30 cellular contexts compared by ENCODE assay signal in genomic region chr19:9735986-9736385, GRCh38.
"Had no signal": no experiment of that assay in that cellular context is flagged by ENCODE, and none has a peak within 500 bp of the region (broad histone marks: within the 10 kb centered on the region; RNA-seq: fewer than 3 reads in every experiment).

No MANE protein-coding gene starts in this region.

- H3K36me3 Mint-ChIP-seq: activated CD8-positive, alpha-beta memory T cell treated with anti-CD3 and anti-CD28 coated beads, Interleukin-2, amount 10 ng/mL, durations not matched to agents 7 days and 5 days; activated naive CD4-positive, alpha-beta T cell treated with anti-CD3 and anti-CD28 coated beads, Interleukin-2, amount 10 ng/mL, durations not matched to agents 7 days and 5 days; brain had no signal

- ATAC-seq: activated CD8-positive, alpha-beta memory T cell treated with anti-CD3 and anti-CD28 coated beads, Interleukin-2, amount 10 ng/mL, durations not matched to agents 7 days and 5 days; activated naive CD8-positive, alpha-beta T cell treated with anti-CD3 and anti-CD28 coated beads, Interleukin-2, amount 50 U/mL, for 24 hours had no signal

- DNase-seq: activated B cell treated with CpG ODN at 0.5 μM for 24 hours; activated CD4-positive, alpha-beta memory T cell treated with anti-CD3 and anti-CD28 coated beads, Interleukin-2, amount 10 ng/mL, durations not matched to agents 7 days and 5 days; activated CD4-positive, alpha-beta T cell treated with anti-CD3 and anti-CD28 coated beads for 1 hour; activated CD4-positive, alpha-beta T cell treated with anti-CD3 and anti-CD28 coated beads for 48 hours; activated CD8-positive, alpha-beta memory T cell treated with anti-CD3 and anti-CD28 coated beads for 24 hours; activated CD8-positive, alpha-beta memory T cell treated with anti-CD3 and anti-CD28 coated beads, Interleukin-2, amount 10 ng/mL, durations not matched to agents 7 days and 5 days; activated CD8-positive, alpha-beta memory T cell treated with anti-CD3 and anti-CD28 coated beads, Interleukin-2, amount 50 U/mL, for 48 hours; activated effector memory CD4-positive, alpha-beta T cell treated with Interleukin-2 at 50 U/mL for 16 hours; activated naive CD4-positive, alpha-beta T cell treated with anti-CD3 and anti-CD28 coated beads, Interleukin-2, amount 10 ng/mL, durations not matched to agents 7 days and 5 days; activated naive CD8-positive, alpha-beta T cell treated with anti-CD3 and anti-CD28 coated beads, Interleukin-2, amount 50 U/mL, for 24 hours; activated T-cell treated with anti-CD3 and anti-CD28 coated beads, Interleukin-2, amount 50 U/mL, for 48 hours; anterior cingulate cortex; caudate nucleus; Kasumi-1; MG63; NCI-H1048; NCI-H1105 treated with DMSO at 0.1 percent for 48 hours; NCI-H1436; NCI-H1694; NCI-H2029; NCI-H345; NCI-H524 treated with DMSO at 0.1 percent for 48 hours; OCI-M1; SHP77 treated with DMSO at 0.1 percent for 48 hours; SK-N-SH had no signal

- H3K4me1 ChIP-seq: SJSA1 had no signal

- H3K36me3 ChIP-seq: MG63, SJSA1 had no signal

- H3K27me3 ChIP-seq: MG63, SJSA1 had no signal

- H3K4me1 Mint-ChIP-seq: activated B cell treated with CpG ODN at 0.5 μM for 24 hours; activated CD4-positive, alpha-beta memory T cell treated with anti-CD3 and anti-CD28 coated beads, Interleukin-2, amount 10 ng/mL, durations not matched to agents 7 days and 5 days; activated CD8-positive, alpha-beta memory T cell treated with anti-CD3 and anti-CD28 coated beads, Interleukin-2, amount 10 ng/mL, durations not matched to agents 7 days and 5 days; activated naive CD4-positive, alpha-beta T cell treated with anti-CD3 and anti-CD28 coated beads, Interleukin-2, amount 10 ng/mL, durations not matched to agents 7 days and 5 days; activated naive CD8-positive, alpha-beta T cell treated with anti-CD3 and anti-CD28 coated beads, Interleukin-2, amount 50 U/mL, for 24 hours; brain had no signal

- H3K4me2 ChIP-seq: SK-N-SH had no signal

- H3K9me3 ChIP-seq: SK-N-SH had no signal

- H3K9ac ChIP-seq: SK-N-SH had no signal

- H3K27me3 Mint-ChIP-seq: activated B cell treated with CpG ODN at 0.5 μM for 24 hours; activated CD4-positive, alpha-beta memory T cell treated with anti-CD3 and anti-CD28 coated beads, Interleukin-2, amount 10 ng/mL, durations not matched to agents 7 days and 5 days; activated CD8-positive, alpha-beta memory T cell treated with anti-CD3 and anti-CD28 coated beads, Interleukin-2, amount 10 ng/mL, durations not matched to agents 7 days and 5 days; activated naive CD4-positive, alpha-beta T cell treated with anti-CD3 and anti-CD28 coated beads, Interleukin-2, amount 10 ng/mL, durations not matched to agents 7 days and 5 days; activated naive CD8-positive, alpha-beta T cell; brain had no signal

- H3K4me3 ChIP-seq: MG63, SJSA1 had no signal

- H3K4me3 Mint-ChIP-seq: activated B cell treated with CpG ODN at 0.5 μM for 24 hours; activated CD4-positive, alpha-beta memory T cell treated with anti-CD3 and anti-CD28 coated beads, Interleukin-2, amount 10 ng/mL, durations not matched to agents 7 days and 5 days; activated CD8-positive, alpha-beta memory T cell treated with anti-CD3 and anti-CD28 coated beads, Interleukin-2, amount 10 ng/mL, durations not matched to agents 7 days and 5 days; activated naive CD4-positive, alpha-beta T cell treated with anti-CD3 and anti-CD28 coated beads, Interleukin-2, amount 10 ng/mL, durations not matched to agents 7 days and 5 days; activated naive CD8-positive, alpha-beta T cell; activated naive CD8-positive, alpha-beta T cell treated with anti-CD3 and anti-CD28 coated beads, Interleukin-2, amount 50 U/mL, for 24 hours; brain; T-helper 1 cell treated with Interleukin-12 subunit alpha and Interleukin-12 subunit beta and Interleukin-4 antibody, amounts not matched to agents 30 μg/mL and 1 μg/mL, for 36 hours; T-helper 2 cell treated with Interferon-gamma antibody and Interleukin-4, amounts not matched to agents 5 μg/mL and 100 μg/mL, for 36 hours had no signal

- H3K9me2 ChIP-seq: SK-N-SH had no signal

- H3K27ac Mint-ChIP-seq: activated B cell treated with CpG ODN at 0.5 μM for 24 hours; activated CD4-positive, alpha-beta memory T cell treated with anti-CD3 and anti-CD28 coated beads, Interleukin-2, amount 10 ng/mL, durations not matched to agents 7 days and 5 days; activated CD8-positive, alpha-beta memory T cell treated with anti-CD3 and anti-CD28 coated beads, Interleukin-2, amount 10 ng/mL, durations not matched to agents 7 days and 5 days; activated naive CD4-positive, alpha-beta T cell treated with anti-CD3 and anti-CD28 coated beads, Interleukin-2, amount 10 ng/mL, durations not matched to agents 7 days and 5 days; activated naive CD8-positive, alpha-beta T cell; activated naive CD8-positive, alpha-beta T cell treated with anti-CD3 and anti-CD28 coated beads, Interleukin-2, amount 50 U/mL, for 24 hours; brain; T-helper 1 cell treated with Interleukin-12 subunit alpha and Interleukin-12 subunit beta and Interleukin-4 antibody, amounts not matched to agents 30 μg/mL and 1 μg/mL, for 36 hours; T-helper 2 cell treated with Interferon-gamma antibody and Interleukin-4, amounts not matched to agents 5 μg/mL and 100 μg/mL, for 36 hours had no signal

- H3K27ac ChIP-seq: SJSA1 had no signal
